In genomic region chr7:9889557-9889956, GRCh38 we compare ENCODE assay signal across 13 cellular contexts.
"Had no signal": no experiment of that assay in that cellular context is flagged by ENCODE, and none has a peak within 500 bp of the region (broad histone marks: within the 10 kb centered on the region; RNA-seq: fewer than 3 reads in every experiment).

No MANE protein-coding gene starts in this region.

- H3K27ac ChIP-seq: heart right ventricle, prostate gland, testis had no signal

- H3K4me2 ChIP-seq: smooth muscle cell had no signal

- H3K4me1 ChIP-seq: heart right ventricle, prostate gland, testis had no signal

- ATAC-seq: sciatic nerve; stimulated activated memory B cell treated with anti-CD40 and anti-IgM and Interleukin-4, amounts not matched to agents 10 μg/mL and 1 μg/mL and 100 μg/mL, for 72 hours had no signal

- H3K27me3 ChIP-seq: heart right ventricle, testis had no signal

- H3K4me3 ChIP-seq: heart right ventricle, prostate gland, smooth muscle cell, testis had no signal

- DNase-seq: activated B cell treated with CpG ODN at 0.5 μM for 24 hours; activated CD4-positive, alpha-beta memory T cell treated with anti-CD3 and anti-CD28 coated beads for 36 hours; activated CD4-positive, alpha-beta T cell treated with anti-CD3 and anti-CD28 coated beads for 4 hours; activated T-cell treated with anti-CD3 and anti-CD28 coated beads for 4 hours; effector CD4-positive, alpha-beta T cell; immature natural killer cell; stimulated activated CD4-positive, alpha-beta T cell treated with anti-CD3 and anti-CD28 coated beads, Interleukin-4, amount 100 ng/mL, for 24 hours; testis had no signal

- H3K36me3 ChIP-seq: heart right ventricle, prostate gland had no signal

- H3K9me3 ChIP-seq: prostate gland, testis had no signal
